11 cellular contexts compared by ENCODE assay signal in the genomic region with DNA sequence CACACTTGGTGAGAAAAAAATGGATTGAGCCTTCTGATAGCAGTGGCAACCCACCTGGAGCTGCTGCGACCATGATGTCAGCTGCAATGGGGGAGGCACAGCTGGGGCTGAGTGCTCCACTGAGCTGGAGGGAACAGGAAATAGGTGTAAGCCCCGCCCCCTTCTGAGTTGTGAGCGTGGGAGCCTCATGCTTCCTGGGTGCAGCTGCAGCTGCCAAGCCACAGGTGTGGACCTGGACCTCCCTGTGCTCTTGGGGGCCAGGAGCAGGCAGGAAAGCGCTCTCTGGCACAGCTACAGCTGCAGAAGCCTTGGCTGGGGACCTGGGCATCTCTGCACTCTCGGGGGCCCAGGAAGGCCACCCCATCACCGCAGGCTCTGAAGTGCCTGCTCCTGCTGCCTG.
DNase-seq lines count a peak whose midpoint lies in the region; ATAC-seq and TF ChIP-seq lines count a peak whose summit lies in the region.
"Had no signal": no experiment of that assay in that cellular context is flagged by ENCODE, and none has a peak within 500 bp of the region (broad histone marks: within the 10 kb centered on the region; RNA-seq: fewer than 3 reads in every experiment).

No MANE protein-coding gene starts in this region.

- H3K27me3 Mint-ChIP-seq in activated naive CD4-positive, alpha-beta T cell treated with anti-CD3 and anti-CD28 coated beads, Interleukin-2, amount 10 ng/mL, durations not matched to agents 7 days and 5 days: no peaks in the 10 kb centered on the region

- no peaks in the 10 kb centered on the region for H3K36me3 Mint-ChIP-seq in activated naive CD4-positive, alpha-beta T cell treated with anti-CD3 and anti-CD28 coated beads, Interleukin-2, amount 10 ng/mL, durations not matched to agents 7 days and 5 days
- H3K36me3 Mint-ChIP-seq: CD14-positive monocyte had no signal

- H3K9me3 Mint-ChIP-seq in activated naive CD4-positive, alpha-beta T cell treated with anti-CD3 and anti-CD28 coated beads, Interleukin-2, amount 10 ng/mL, durations not matched to agents 7 days and 5 days: peaks cover 4% of the 10 kb centered on the region

- peaks cover 3% of the 10 kb centered on the region for H3K4me1 Mint-ChIP-seq in activated naive CD4-positive, alpha-beta T cell treated with anti-CD3 and anti-CD28 coated beads, Interleukin-2, amount 10 ng/mL, durations not matched to agents 7 days and 5 days
- H3K4me1 Mint-ChIP-seq: CD14-positive monocyte had no signal

- CTCF ChIA-PET in activated naive CD4-positive, alpha-beta T cell treated with anti-CD3 and anti-CD28 coated beads, Interleukin-2, amount 10 ng/mL, durations not matched to agents 7 days and 5 days (lab: Charles Lee): no interaction called here

- H3K27ac Mint-ChIP-seq in activated naive CD4-positive, alpha-beta T cell treated with anti-CD3 and anti-CD28 coated beads, Interleukin-2, amount 10 ng/mL, durations not matched to agents 7 days and 5 days: no peak overlapping the region
- H3K27ac Mint-ChIP-seq: CD14-positive monocyte had no signal

- no peak overlapping the region for H3K4me3 Mint-ChIP-seq in activated naive CD4-positive, alpha-beta T cell treated with anti-CD3 and anti-CD28 coated beads, Interleukin-2, amount 10 ng/mL, durations not matched to agents 7 days and 5 days
- H3K4me3 Mint-ChIP-seq: CD14-positive monocyte had no signal

- no peak for ATAC-seq in omental fat pad (ENCODE audit: low FRiP score)

- peak; percentile 6 for DNase-seq in stimulated activated CD4-positive, alpha-beta T cell treated with anti-CD3 and anti-CD28 coated beads, Interleukin-1b, Interleukin-23, amount 100 ng/mL, for 48 hours
- no peak for DNase-seq in stimulated activated CD4-positive, alpha-beta T cell treated with anti-CD3 and anti-CD28 coated beads, Interleukin-2, amount 100 ng/mL, for 48 hours
- DNase-seq in NCI-H345 (lab: John Stamatoyannopoulos, UW): peak; percentile 81
- peak; percentile 28 for DNase-seq in activated naive CD4-positive, alpha-beta T cell treated with anti-CD3 and anti-CD28 coated beads, Interleukin-2, amount 10 ng/mL, durations not matched to agents 7 days and 5 days
- DNase-seq in activated gamma-delta T cell (lab: John Stamatoyannopoulos, UW): no peak
- DNase-seq in omental fat pad (ENCODE audit: low spot score): no peak
- no peak for DNase-seq in NCI-H187 treated with DMSO at 0.1 percent for 48 hours (lab: John Stamatoyannopoulos, UW)
- DNase-seq: dermis blood vessel endothelial cell, hippocampal formation, NCI-H1105 had no signal

- TF ChIP-seq CTCF in omental fat pad (IDR thresholded peaks at IDR 0.05): no peak

Comparison
In these comparisons a context has a peak if more than half of its experiments do, and no peak if none do; other contexts are left out.
1. DNase-seq: peak in stimulated activated CD4-positive, alpha-beta T cell treated with anti-CD3 and anti-CD28 coated beads, Interleukin-1b, Interleukin-23, amount 100 ng/mL, for 48 hours (single experiment), NCI-H345 (single experiment) and activated naive CD4-positive, alpha-beta T cell treated with anti-CD3 and anti-CD28 coated beads, Interleukin-2, amount 10 ng/mL, durations not matched to agents 7 days and 5 days (single experiment); none in stimulated activated CD4-positive, alpha-beta T cell treated with anti-CD3 and anti-CD28 coated beads, Interleukin-2, amount 100 ng/mL, for 48 hours (0 of 2), activated gamma-delta T cell (single experiment), omental fat pad (single experiment) and NCI-H187 treated with DMSO at 0.1 percent for 48 hours (single experiment).